Comparison of ENCODE assay signal across 8 cellular contexts in genomic region chr14:93073833-93074769, GRCh38. TPM values are rescaled to one million over a fixed set of nuclear protein-coding genes. Genes with fewer than 3 reads are reported as not detected.
A peak's percentile ranks its signal among the peaks of the same experiment; 100 is the strongest.
DNase-seq lines count a peak whose midpoint lies in the region; ATAC-seq and TF ChIP-seq lines count a peak whose summit lies in the region.

No MANE protein-coding gene starts in this region.

- peaks cover 16% of the 10 kb centered on the region for H3K4me1 Mint-ChIP-seq in activated naive CD4-positive, alpha-beta T cell treated with anti-CD3 and anti-CD28 coated beads for 36 hours (ENCODE audit: low read depth)
- H3K4me1 Mint-ChIP-seq in activated naive CD8-positive, alpha-beta T cell treated with anti-CD3 and anti-CD28 coated beads, Interleukin-2, amount 10 ng/mL, durations not matched to agents 7 days and 5 days, result peaks cover 71% of the 10 kb centered on the region
- no peaks in the 10 kb centered on the region for H3K4me1 Mint-ChIP-seq in endodermal cell

- no peak for DNase-seq in activated naive CD4-positive, alpha-beta T cell treated with anti-CD3 and anti-CD28 coated beads, Interleukin-2, amount 50 U/mL, for 72 hours (ENCODE audit: low spot score in 2 of 2)
- DNase-seq in activated naive CD4-positive, alpha-beta T cell treated with anti-CD3 and anti-CD28 coated beads for 36 hours, result no peak
- DNase-seq in activated naive CD8-positive, alpha-beta T cell treated with anti-CD3 and anti-CD28 coated beads, Interleukin-2, amount 10 ng/mL, durations not matched to agents 7 days and 5 days, result peak; percentile 54
- DNase-seq in PC-9, result no peak
- no peak for DNase-seq in germinal center (ENCODE audit: low spot score)
- no peak for DNase-seq in ovary
- no peak for DNase-seq in endodermal cell

- intact Hi-C loops in activated naive CD4-positive, alpha-beta T cell treated with anti-CD3 and anti-CD28 coated beads for 36 hours (cut with micrococcal nuclease), result no loop called here
- intact Hi-C loops in PC-9 (cut with micrococcal nuclease; ENCODE audit: unreplicated experiment), result no loop called here
- intact Hi-C loops in ovary (cut with DNase I), result no loop called here

- peak overlapping the region; percentile 15 to 62 for H3K27ac Mint-ChIP-seq in activated naive CD4-positive, alpha-beta T cell treated with anti-CD3 and anti-CD28 coated beads, Interleukin-2, amount 50 U/mL, for 72 hours
- no peak overlapping the region for H3K27ac Mint-ChIP-seq in activated naive CD4-positive, alpha-beta T cell treated with anti-CD3 and anti-CD28 coated beads for 36 hours
- peak overlapping the region; percentile 93 for H3K27ac Mint-ChIP-seq in activated naive CD8-positive, alpha-beta T cell treated with anti-CD3 and anti-CD28 coated beads, Interleukin-2, amount 10 ng/mL, durations not matched to agents 7 days and 5 days
- H3K27ac Mint-ChIP-seq in endodermal cell, result no peak overlapping the region

- H3K36me3 ChIP-seq in PC-9 (ENCODE audit: low read depth) (no peaks in the 10 kb centered on the region), ovary (no peaks in the 10 kb centered on the region), endodermal cell (ENCODE audit: control insufficient read depth, insufficient read depth, low read length) (no peaks in the 10 kb centered on the region)

- H3K4me1 ChIP-seq in PC-9 (replicated peaks; ENCODE audit: insufficient read depth) (peaks cover 17% of the 10 kb centered on the region), ovary (ENCODE audit: insufficient read depth) (no peaks in the 10 kb centered on the region), endodermal cell (ENCODE audit: control insufficient read depth, insufficient read depth, low read length) (no peaks in the 10 kb centered on the region)

- TF ChIP-seq EP300 in ovary (IDR thresholded peaks at IDR 0.05), result no peak

- no peak overlapping the region for H3K4me3 ChIP-seq in PC-9
- H3K4me3 ChIP-seq in ovary, result no peak overlapping the region
- H3K4me3 ChIP-seq in endodermal cell (ENCODE audit: low read length), result no peak overlapping the region

- H3K9me3 Mint-ChIP-seq in activated naive CD4-positive, alpha-beta T cell treated with anti-CD3 and anti-CD28 coated beads, Interleukin-2, amount 50 U/mL, for 72 hours, result no peaks in the 10 kb centered on the region
- no peaks in the 10 kb centered on the region for H3K9me3 Mint-ChIP-seq in activated naive CD4-positive, alpha-beta T cell treated with anti-CD3 and anti-CD28 coated beads for 36 hours
- no peaks in the 10 kb centered on the region for H3K9me3 Mint-ChIP-seq in activated naive CD8-positive, alpha-beta T cell treated with anti-CD3 and anti-CD28 coated beads, Interleukin-2, amount 10 ng/mL, durations not matched to agents 7 days and 5 days
- no peaks in the 10 kb centered on the region for H3K9me3 Mint-ChIP-seq in endodermal cell

- H4K20me1 ChIP-seq in PC-9 (ENCODE audit: insufficient read depth), result no peaks in the 10 kb centered on the region; the same call in 1 of the 2 replicates

- TF ChIP-seq CTCF in PC-9 (conservative IDR thresholded peaks at IDR 0.05) (no peak), ovary (IDR thresholded peaks at IDR 0.05) (no peak), endodermal cell (conservative IDR thresholded peaks at IDR 0.05) (no peak)

- peak overlapping the region; percentile 55 for H3K27ac ChIP-seq in layer of hippocampus (ENCODE audit: low read depth, low read length)
- no peak overlapping the region for H3K27ac ChIP-seq in PC-9
- no peak overlapping the region for H3K27ac ChIP-seq in ovary
- H3K27ac ChIP-seq in endodermal cell (ENCODE audit: low read depth, low read length), result no peak overlapping the region

- H3K9ac ChIP-seq in endodermal cell (ENCODE audit: extremely low read depth, low read length, poor library complexity, severe bottlenecking), result no peak overlapping the region

- peaks cover 37% of the 10 kb centered on the region for H3K79me2 ChIP-seq in PC-9 (ENCODE audit: low read depth)

- peak in 1 of 2 donors; percentile 56 for ATAC-seq in activated naive CD4-positive, alpha-beta T cell treated with anti-CD3 and anti-CD28 coated beads, Interleukin-2, amount 50 U/mL, for 72 hours
- peak; percentile 49 for ATAC-seq in activated naive CD8-positive, alpha-beta T cell treated with anti-CD3 and anti-CD28 coated beads, Interleukin-2, amount 10 ng/mL, durations not matched to agents 7 days and 5 days (ENCODE audit: low read depth)

- H3K4me3 Mint-ChIP-seq in activated naive CD4-positive, alpha-beta T cell treated with anti-CD3 and anti-CD28 coated beads for 36 hours, result no peak overlapping the region
- peak overlapping the region; percentile 75 for H3K4me3 Mint-ChIP-seq in activated naive CD8-positive, alpha-beta T cell treated with anti-CD3 and anti-CD28 coated beads, Interleukin-2, amount 10 ng/mL, durations not matched to agents 7 days and 5 days
- no peak overlapping the region for H3K4me3 Mint-ChIP-seq in endodermal cell

- no peak overlapping the region for H3K4me2 ChIP-seq in PC-9

- BruUV-seq in PC-9 (replicated peaks; lab: Mats Ljungman, UMichigan), result no TSS peak

- H3K9me3 ChIP-seq in PC-9 (ENCODE audit: insufficient read depth, low read depth) (no peaks in the 10 kb centered on the region), ovary (no peaks in the 10 kb centered on the region), endodermal cell (ENCODE audit: control insufficient read depth, low read length) (no peaks in the 10 kb centered on the region)

- no peak for TF ChIP-seq POLR2A in ovary (IDR thresholded peaks at IDR 0.05)

- 69 to 76% (median 76%) methylated on average over 21 of the region's 21 CpGs for WGBS in ovary, 3 donors
- WGBS in endodermal cell (ENCODE audit: insufficient coverage in 1 of 2, insufficient read length in 1 of 2), 2 experiments, result 86 to 98% methylated on average over 14 to 20 of the region's 21 CpGs

- POLR2A ChIA-PET in activated naive CD8-positive, alpha-beta T cell treated with anti-CD3 and anti-CD28 coated beads, Interleukin-2, amount 10 ng/mL, durations not matched to agents 7 days and 5 days (lab: Charles Lee), result interaction anchor here (1.3 kb wide), 1 partner anchor 14 kb away, joined by 3 read pairs; no protein-coding TSS in a partner anchor
- POLR2A ChIA-PET in PC-9 (lab: Charles Lee; ENCODE audit: unreplicated experiment), result no interaction called here

- H3K9me2 ChIP-seq in PC-9 (ENCODE audit: insufficient read depth), result no peaks in the 10 kb centered on the region

- peaks cover 17% of the 10 kb centered on the region; the same call in 1 of the 2 replicates for H3F3A ChIP-seq in PC-9 (ENCODE audit: insufficient read depth, low read depth)

- CTCF ChIA-PET in activated naive CD4-positive, alpha-beta T cell treated with anti-CD3 and anti-CD28 coated beads for 36 hours (lab: Charles Lee), result interaction anchor here (0.5 kb wide), 1 partner anchor 474 kb away, joined by 4 read pairs; no protein-coding TSS in a partner anchor
- CTCF ChIA-PET in PC-9 (lab: Charles Lee), result interaction anchor here (0.6 kb wide), 1 partner anchor 11 kb away, joined by 3 read pairs; no protein-coding TSS in a partner anchor

- no peak overlapping the region for H2AFZ ChIP-seq in PC-9

- H3K27me3 ChIP-seq in layer of hippocampus (ENCODE audit: control insufficient read depth, insufficient read depth, low read length), result no peaks in the 10 kb centered on the region
- no peaks in the 10 kb centered on the region for H3K27me3 ChIP-seq in PC-9 (ENCODE audit: insufficient read depth, low read depth)
- no peaks in the 10 kb centered on the region for H3K27me3 ChIP-seq in ovary
- no peaks in the 10 kb centered on the region for H3K27me3 ChIP-seq in endodermal cell (ENCODE audit: control insufficient read depth, insufficient read depth, low read length, poor library complexity, severe bottlenecking)

- no peaks in the 10 kb centered on the region for H3K27me3 Mint-ChIP-seq in activated naive CD4-positive, alpha-beta T cell treated with anti-CD3 and anti-CD28 coated beads for 36 hours (ENCODE audit: low read depth)
- no peaks in the 10 kb centered on the region for H3K27me3 Mint-ChIP-seq in activated naive CD8-positive, alpha-beta T cell treated with anti-CD3 and anti-CD28 coated beads, Interleukin-2, amount 10 ng/mL, durations not matched to agents 7 days and 5 days
- no peaks in the 10 kb centered on the region for H3K27me3 Mint-ChIP-seq in endodermal cell (ENCODE audit: insufficient read depth)

- no peaks in the 10 kb centered on the region for H3K36me3 Mint-ChIP-seq in activated naive CD4-positive, alpha-beta T cell treated with anti-CD3 and anti-CD28 coated beads, Interleukin-2, amount 50 U/mL, for 72 hours
- no peaks in the 10 kb centered on the region for H3K36me3 Mint-ChIP-seq in activated naive CD4-positive, alpha-beta T cell treated with anti-CD3 and anti-CD28 coated beads for 36 hours (ENCODE audit: low read depth)
- peaks cover 18% of the 10 kb centered on the region for H3K36me3 Mint-ChIP-seq in activated naive CD8-positive, alpha-beta T cell treated with anti-CD3 and anti-CD28 coated beads, Interleukin-2, amount 10 ng/mL, durations not matched to agents 7 days and 5 days
- H3K36me3 Mint-ChIP-seq in endodermal cell (ENCODE audit: low read depth), result peaks cover 2% of the 10 kb centered on the region

RNA-seq across cellular contexts. Expression of gene ITPK1, which starts 41.6 kb away (rescaled TPM):
- 10 to 100 TPM; 15.2 to 33.2 TPM for total RNA-seq in activated naive CD4-positive, alpha-beta T cell treated with anti-CD3 and anti-CD28 coated beads, Interleukin-2, amount 50 U/mL, for 72 hours
- 10 to 100 TPM; 12.2 to 18.9 TPM for total RNA-seq in activated naive CD4-positive, alpha-beta T cell treated with anti-CD3 and anti-CD28 coated beads for 36 hours
- total RNA-seq in activated naive CD8-positive, alpha-beta T cell treated with anti-CD3 and anti-CD28 coated beads, Interleukin-2, amount 10 ng/mL, durations not matched to agents 7 days and 5 days, result 10 to 100 TPM; 89.5 to 94.1 TPM
- total RNA-seq in PC-9 (2021) (87.8 and 88.6 TPM in 2 replicates), ovary (10 to 100 TPM; 23.6 to 57.8 (median 49.3) TPM), endodermal cell (10 to 100 TPM; 59.9 to 66.9 TPM)
- 10 to 100 TPM; 32.2 to 40.9 TPM for polyA plus RNA-seq in ovary
- polyA plus RNA-seq in endodermal cell (2013, experiment 1 of 2), result 30.1 TPM
- 32.0 TPM for polyA plus RNA-seq in endodermal cell (2013, experiment 2 of 2)

Comparison
In these comparisons a context has a peak if more than half of its experiments do, and no peak if none do; other contexts are left out.
1. H3K27ac Mint-ChIP-seq: peak in activated naive CD4-positive, alpha-beta T cell treated with anti-CD3 and anti-CD28 coated beads, Interleukin-2, amount 50 U/mL, for 72 hours (2 of 2) and activated naive CD8-positive, alpha-beta T cell treated with anti-CD3 and anti-CD28 coated beads, Interleukin-2, amount 10 ng/mL, durations not matched to agents 7 days and 5 days (single experiment); none in activated naive CD4-positive, alpha-beta T cell treated with anti-CD3 and anti-CD28 coated beads for 36 hours (single experiment) and endodermal cell (single experiment).